In genomic region chr4:6049278-6049677, GRCh38 we compare ENCODE assay signal across 9 cellular contexts. TPM values are rescaled to one million over a fixed set of nuclear protein-coding genes. Genes with fewer than 3 reads are reported as not detected.
"Had no signal": no experiment of that assay in that cellular context is flagged by ENCODE, and none has a peak within 500 bp of the region (broad histone marks: within the 10 kb centered on the region; RNA-seq: fewer than 3 reads in every experiment).

No MANE protein-coding gene starts in this region.

- H3K9ac ChIP-seq: GM23248 had no signal

- ATAC-seq: HCT116, HepG2 had no signal

- H3K27ac ChIP-seq: GM23248, HL-60 had no signal

- H3K36me3 ChIP-seq: HAP-1 had no signal

- H3K4me3 ChIP-seq: GM23248, HAP-1 had no signal

- DNase-seq: GOT3, H7, HFFc6 had no signal

- H3K9me3 ChIP-seq: HAP-1 had no signal

- H2AFZ ChIP-seq: GM23248 had no signal

- H3K4me1 ChIP-seq: HAP-1 had no signal

RNA-seq across cellular contexts. Expression of gene C4orf50, which starts 31.0 kb away (rescaled TPM):
- total RNA-seq: GM23248, HepG2, HFFc6, HT1080 had no signal
